Comparison of ENCODE assay signal across 8 cellular contexts in the genomic region with DNA sequence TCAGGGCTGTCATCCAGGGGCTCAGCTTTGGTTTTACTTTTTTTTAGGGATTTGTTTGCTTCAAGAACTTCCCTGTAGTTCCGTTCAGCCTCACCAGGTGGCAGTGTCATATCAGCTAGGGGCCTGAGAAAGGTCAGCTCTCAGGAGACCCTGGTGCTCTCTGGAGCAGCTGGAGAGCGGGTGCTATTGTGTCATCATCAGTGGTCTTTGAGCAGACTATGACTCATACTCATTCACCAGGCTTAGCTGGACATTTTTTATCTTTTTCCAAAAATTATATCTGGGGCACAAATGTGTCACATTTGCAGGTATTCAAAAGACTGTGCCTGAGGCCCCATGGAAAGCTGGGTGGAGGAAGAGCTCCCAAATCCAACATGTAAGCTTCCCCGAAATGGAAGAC. TPM values are rescaled to one million over a fixed set of nuclear protein-coding genes. Genes with fewer than 3 reads are reported as not detected.
DNase-seq lines count a peak whose midpoint lies in the region; ATAC-seq and TF ChIP-seq lines count a peak whose summit lies in the region.

No MANE protein-coding gene starts in this region.

- DNase-seq in AG09309 (ENCODE audit: low read depth) = peak; percentile 28
- peak; percentile 45 for DNase-seq in GM04503 (ENCODE audit: low read depth)
- peak; percentile 68 for DNase-seq in NCI-H1105 (lab: John Stamatoyannopoulos, UW)
- peak; percentile 78 for DNase-seq in SW480 (ENCODE audit: low spot score)
- DNase-seq in fibroblast of villous mesenchyme (ENCODE audit: low read depth) = peak; percentile 80
- DNase-seq in progenitor cell of endocrine pancreas (ENCODE audit: low spot score, unreplicated experiment) = peak; percentile 70

- peaks cover 7% of the 10 kb centered on the region for H3K9me3 Mint-ChIP-seq in progenitor cell of endocrine pancreas (ENCODE audit: low read depth)

- H3K27me3 Mint-ChIP-seq in progenitor cell of endocrine pancreas = no peaks in the 10 kb centered on the region

- no peaks in the 10 kb centered on the region for H3K4me1 Mint-ChIP-seq in progenitor cell of endocrine pancreas (ENCODE audit: low read depth)

- TF ChIP-seq CTCF in AG09309 (IDR thresholded peaks at IDR 0.05; ENCODE audit: control insufficient read depth, insufficient read depth, low read depth, low read length, missing control alignments) (peak; percentile 86), fibroblast of villous mesenchyme (IDR thresholded peaks at IDR 0.05; ENCODE audit: insufficient read depth, low read depth, low read length) (peak; percentile 91), progenitor cell of endocrine pancreas (IDR thresholded peaks at IDR 0.05; ENCODE audit: unreplicated experiment) (peak; percentile 81)

- H3K36me3 Mint-ChIP-seq in progenitor cell of endocrine pancreas (ENCODE audit: insufficient read depth) = no peaks in the 10 kb centered on the region

- ATAC-seq in HG02840 (IDR thresholded peaks at IDR 0.05; ENCODE audit: low FRiP score, unreplicated experiment) = no peak
- no peak for ATAC-seq in HG02938 (IDR thresholded peaks at IDR 0.05; ENCODE audit: unreplicated experiment)

- no peak overlapping the region for H3K27ac Mint-ChIP-seq in progenitor cell of endocrine pancreas

- H3K4me3 ChIP-seq in AG09309 (ENCODE audit: control insufficient read depth, low read depth, low read length) (no peak overlapping the region), fibroblast of villous mesenchyme (ENCODE audit: low read depth, low read length) (no peak overlapping the region)

- no peak overlapping the region for H3K4me3 Mint-ChIP-seq in progenitor cell of endocrine pancreas (ENCODE audit: low read depth)

RNA-seq across cellular contexts. Expression of gene ZNF892, which starts 24.4 kb away (rescaled TPM):
- total RNA-seq in fibroblast of villous mesenchyme (4.2 and 5.6 TPM in 2 replicates), progenitor cell of endocrine pancreas (18.0 and 18.4 TPM in 2 replicates)

RNA-seq across cellular contexts. Expression of gene PROM2, which starts 42.5 kb away (rescaled TPM):
- under 0.01 and 0.32 TPM in 2 replicates for total RNA-seq in fibroblast of villous mesenchyme
- 14.2 and 16.9 TPM in 2 replicates for total RNA-seq in progenitor cell of endocrine pancreas

Comparison
In these comparisons a context has a peak if more than half of its experiments do, and no peak if none do; other contexts are left out.
1. DNase-seq: peak in every context shown above with its lines; median percentile 80 in fibroblast of villous mesenchyme; 78 in SW480; 70 in progenitor cell of endocrine pancreas; 68 in NCI-H1105; 45 in GM04503; 28 in AG09309.
2. RNA of gene PROM2, which starts 42.5 kb away (total RNA-seq): 14.2 to 16.9 TPM in progenitor cell of endocrine pancreas; under 0.01 to 0.32 TPM in fibroblast of villous mesenchyme; every median in the first group is over 10 times any median in the second.
3. Peak in every context shown above with its lines, with median percentiles within 50 percentile points of each other: CTCF ChIP-seq.